ENCODE assay signal across 6 cellular contexts in the genomic region with DNA sequence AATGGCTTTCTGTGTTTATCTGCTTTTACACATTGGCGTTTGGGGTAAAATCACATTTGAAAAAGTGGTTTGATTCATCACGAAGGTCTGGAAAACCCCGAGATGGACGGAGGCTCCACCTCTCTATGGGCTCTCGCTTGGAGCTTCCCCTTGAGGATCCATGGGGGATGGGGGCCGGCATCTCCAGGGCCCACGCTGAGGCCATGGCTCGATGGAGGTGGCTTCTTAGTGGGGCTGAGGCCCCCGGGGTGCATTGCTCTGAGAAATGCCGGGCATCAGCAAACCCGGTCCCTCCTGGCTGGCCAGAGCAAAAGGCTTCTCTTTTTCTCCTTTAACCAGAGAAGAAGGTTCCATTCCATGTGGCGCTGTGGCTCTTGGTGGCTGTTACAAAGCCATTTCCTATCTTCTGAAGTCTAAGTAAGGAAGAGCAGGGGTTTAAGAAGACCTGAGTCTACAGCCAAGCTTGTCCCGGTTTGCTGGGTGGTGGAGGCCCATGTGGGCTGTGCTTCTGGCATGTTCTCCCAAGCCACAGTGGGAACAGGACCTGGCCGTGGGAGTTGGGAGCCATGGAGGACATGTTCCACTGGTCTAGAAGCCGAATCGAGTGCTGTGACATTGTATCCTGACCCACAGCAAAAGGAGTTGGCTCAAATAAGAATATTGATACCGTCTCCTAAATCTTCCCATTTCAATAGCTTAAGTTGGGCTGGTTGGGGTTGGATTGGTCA.
"Had no signal": no experiment of that assay in that cellular context is flagged by ENCODE, and none has a peak within 500 bp of the region (broad histone marks: within the 10 kb centered on the region; RNA-seq: fewer than 3 reads in every experiment).

No MANE protein-coding gene starts in this region.

- H3K4me2 ChIP-seq: GM23338 had no signal

- H3K27ac Mint-ChIP-seq: GM23338, H9 had no signal

- DNase-seq: H9, HCEC 1CT, KG1 had no signal

- H2AFZ ChIP-seq: GM23338 had no signal

- H3K4me3 ChIP-seq: GM23338, K562 had no signal

- H3K4me3 Mint-ChIP-seq: GM23338, H9 had no signal

- ATAC-seq: GM23338, HepG2, K562 had no signal
